In the genomic region with DNA sequence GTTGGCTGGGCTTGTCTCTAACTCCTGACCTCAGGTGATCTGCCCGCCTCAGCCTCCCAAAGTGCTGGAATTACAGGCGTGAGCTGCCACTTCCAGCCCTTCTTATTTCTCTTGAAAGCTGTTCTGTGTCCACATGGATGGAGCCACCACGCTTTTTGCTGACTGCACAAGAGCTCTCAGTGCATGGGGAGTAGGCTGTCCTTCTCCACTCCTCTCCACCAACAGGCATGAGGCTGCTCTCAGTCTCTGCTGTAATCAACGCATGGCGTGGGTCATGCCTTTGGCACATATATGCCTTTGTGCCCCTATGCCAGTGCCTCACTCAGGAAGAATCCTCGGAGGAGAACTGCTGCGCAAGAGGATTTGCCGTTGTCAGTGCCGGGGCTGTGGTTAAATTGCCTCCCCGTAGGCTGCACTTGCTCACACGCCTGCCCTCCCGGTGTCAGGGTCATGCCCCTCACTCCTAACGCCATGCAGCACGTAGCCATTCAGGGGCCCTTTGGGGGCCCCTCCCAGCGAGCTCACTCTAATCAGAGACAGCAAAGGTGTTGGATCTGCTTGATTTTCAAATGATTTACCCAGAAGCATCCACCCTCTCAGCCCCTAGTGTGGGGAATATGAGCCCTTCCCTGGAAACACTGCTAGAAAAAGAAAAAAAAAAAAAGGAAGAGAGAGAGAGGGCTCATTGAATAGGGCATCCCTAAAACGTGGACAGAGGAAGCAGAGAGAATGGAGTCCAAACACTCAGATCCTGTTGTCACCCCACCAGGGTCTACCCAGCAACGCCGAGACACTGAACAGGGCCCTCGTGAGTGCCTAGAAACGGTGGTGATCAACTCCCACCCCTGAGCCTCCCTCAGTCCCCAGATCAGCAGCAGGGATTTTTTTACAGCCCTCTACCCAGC, we compare ENCODE assay signal across 1 cellular context.
TF ChIP-seq lines count a peak whose summit lies in the region.

No MANE protein-coding gene starts in this region.

TF ChIP-seq in H1, 55 proteins besides CTCF, POLR2A, EP300 and RAD21:
- peak; percentile 71; the same call in 1 of the 2 replicates for TF ChIP-seq SP1 (IDR thresholded peaks at IDR 0.05; ENCODE audit: low read depth, low read length)
- no peak for TF ChIP-seq YY1 (IDR thresholded peaks at IDR 0.05; ENCODE audit: low read depth, low read length)
- TF ChIP-seq RFX5 (IDR thresholded peaks at IDR 0.05; ENCODE audit: borderline replicate concordance, low read depth, low read length), result peak; percentile 66; the same call in 1 of the 2 replicates
- TF ChIP-seq SIX5 (IDR thresholded peaks at IDR 0.05; ENCODE audit: low read depth, low read length), result no peak
